13 cellular contexts compared by ENCODE assay signal in genomic region chr16:15518412-15519351, GRCh38.
DNase-seq lines count a peak whose midpoint lies in the region; ATAC-seq, FAIRE-seq and TF ChIP-seq lines count a peak whose summit lies in the region.
"Had no signal": no experiment of that assay in that cellular context is flagged by ENCODE, and none has a peak within 500 bp of the region (broad histone marks: within the 10 kb centered on the region; RNA-seq: fewer than 3 reads in every experiment).

No MANE protein-coding gene starts in this region.

- H3K27me3 Mint-ChIP-seq in astrocyte (ENCODE audit: low read depth, unreplicated experiment): peaks cover 2% of the 10 kb centered on the region

- peak overlapping the region; percentile 20 for H3K4me2 ChIP-seq in astrocyte (ENCODE audit: low read length)

- H3K9ac ChIP-seq in astrocyte (ENCODE audit: low read length): no peak overlapping the region
- no peak overlapping the region for H3K9ac ChIP-seq in rectal smooth muscle tissue (ENCODE audit: low read length)

- no peaks in the 10 kb centered on the region for H3K79me2 ChIP-seq in astrocyte (ENCODE audit: insufficient read depth, low read length)

- H3K27me3 ChIP-seq in astrocyte (ENCODE audit: insufficient read depth, low read length) (no peaks in the 10 kb centered on the region), rectal smooth muscle tissue (ENCODE audit: control insufficient read depth, insufficient read depth, low read length) (no peaks in the 10 kb centered on the region)

- H4K20me1 ChIP-seq in astrocyte (ENCODE audit: insufficient read depth, low read length): peaks cover 13% of the 10 kb centered on the region

- H3K4me3 Mint-ChIP-seq in astrocyte (ENCODE audit: unreplicated experiment): no peak overlapping the region
- H3K4me3 Mint-ChIP-seq: activated CD8-positive, alpha-beta T cell treated with anti-CD3 and anti-CD28 coated beads, Interleukin-2, amount 10 ng/mL, durations not matched to agents 7 days and 5 days had no signal

- peaks cover 16% of the 10 kb centered on the region for H3K4me1 ChIP-seq in astrocyte (ENCODE audit: insufficient read depth, low read length)
- peaks cover 23% of the 10 kb centered on the region for H3K4me1 ChIP-seq in rectal smooth muscle tissue (ENCODE audit: control insufficient read depth, insufficient read depth, low read length)

- H3K36me3 Mint-ChIP-seq in astrocyte (ENCODE audit: low read depth, unreplicated experiment): peaks cover 9% of the 10 kb centered on the region

- no peak overlapping the region for H3K4me3 ChIP-seq in astrocyte (ENCODE audit: insufficient read depth, low read depth, low read length)
- H3K4me3 ChIP-seq in rectal smooth muscle tissue (ENCODE audit: low read length): no peak overlapping the region

- ATAC-seq in left ventricle myocardium superior (peak; percentile 77), HG02623 (IDR thresholded peaks at IDR 0.05; ENCODE audit: unreplicated experiment) (no peak)
- ATAC-seq: activated CD8-positive, alpha-beta T cell treated with anti-CD3 and anti-CD28 coated beads, Interleukin-2, amount 10 ng/mL, durations not matched to agents 7 days and 5 days had no signal

- peaks cover 4% of the 10 kb centered on the region for H3K4me1 Mint-ChIP-seq in astrocyte (ENCODE audit: low read depth, unreplicated experiment)

- no peaks in the 10 kb centered on the region for H3K9me3 Mint-ChIP-seq in astrocyte (ENCODE audit: unreplicated experiment)

- H2AFZ ChIP-seq in astrocyte (ENCODE audit: low read depth, low read length): no peak overlapping the region

- H3K27ac Mint-ChIP-seq in astrocyte (ENCODE audit: unreplicated experiment): no peak overlapping the region
- H3K27ac Mint-ChIP-seq: activated CD8-positive, alpha-beta T cell treated with anti-CD3 and anti-CD28 coated beads, Interleukin-2, amount 10 ng/mL, durations not matched to agents 7 days and 5 days had no signal

- intact Hi-C loops in left ventricle myocardium superior (cut with micrococcal nuclease): no loop called here

- H3K36me3 ChIP-seq in astrocyte (ENCODE audit: insufficient read depth, low read length) (no peaks in the 10 kb centered on the region), rectal smooth muscle tissue (ENCODE audit: control insufficient read depth, insufficient read depth, low read length) (no peaks in the 10 kb centered on the region)

- no peaks in the 10 kb centered on the region for H3K9me3 ChIP-seq in astrocyte (ENCODE audit: insufficient read depth, low read depth, low read length)

- H3K27ac ChIP-seq in astrocyte (ENCODE audit: low read depth, low read length) (no peak overlapping the region), rectal smooth muscle tissue (ENCODE audit: low read depth, low read length) (peak overlapping the region; percentile 67)

- FAIRE-seq in astrocyte (lab: Jason Lieb, UNC): no peak
- FAIRE-seq: keratinocyte had no signal

- no peak for TF ChIP-seq CTCF in astrocyte (IDR thresholded peaks at IDR 0.05; ENCODE audit: insufficient read depth, low read depth, low read length)

- DNase-seq in EH (ENCODE audit: low read depth) (peak; percentile 78), astrocyte (ENCODE audit: low read depth) (peak; percentile 90), left ventricle myocardium superior (peak; percentile 73), putamen (ENCODE audit: low spot score) (no peak), NCI-H510A treated with DMSO at 0.1 percent for 48 hours (lab: John Stamatoyannopoulos, UW) (no peak), OCI-M2 (lab: John Stamatoyannopoulos, UW; ENCODE audit: unreplicated experiment) (no peak)
- DNase-seq: activated CD8-positive, alpha-beta T cell treated with anti-CD3 and anti-CD28 coated beads, Interleukin-2, amount 10 ng/mL, durations not matched to agents 7 days and 5 days; Calu3; KBM-7; OCI-M1 had no signal

Comparison
In these comparisons a context has a peak if more than half of its experiments do, and no peak if none do; other contexts are left out.
1. DNase-seq: peak in EH (single experiment), astrocyte (single experiment) and left ventricle myocardium superior (single experiment); none in putamen (single experiment), NCI-H510A treated with DMSO at 0.1 percent for 48 hours (single experiment) and OCI-M2 (single experiment).